In genomic region chr14:30848449-30849240, GRCh38 we compare ENCODE assay signal across 22 cellular contexts. TPM values are rescaled to one million over a fixed set of nuclear protein-coding genes. Genes with fewer than 3 reads are reported as not detected.
DNase-seq lines count a peak whose midpoint lies in the region; ATAC-seq, FAIRE-seq and TF ChIP-seq lines count a peak whose summit lies in the region.
"Had no signal": no experiment of that assay in that cellular context is flagged by ENCODE, and none has a peak within 500 bp of the region (broad histone marks: within the 10 kb centered on the region; RNA-seq: fewer than 3 reads in every experiment).

No MANE protein-coding gene starts in this region.

- DNase-seq in GM12891 (ENCODE audit: insufficient read length, low spot score) = no peak
- DNase-seq in NB4 (ENCODE audit: low read depth) = peak; percentile 87
- DNase-seq in left lobe of liver (ENCODE audit: low spot score) = peak; percentile 67
- DNase-seq in NCI-H526 treated with DMSO at 0.1 percent for 48 hours (lab: John Stamatoyannopoulos, UW) = no peak
- DNase-seq in T-cell = no peak
- no peak for DNase-seq in kidney
- DNase-seq in activated CD8-positive, alpha-beta memory T cell treated with anti-CD3 and anti-CD28 coated beads for 24 hours = no peak
- DNase-seq: activated CD4-positive, alpha-beta T cell treated with anti-CD3 and anti-CD28 coated beads for 36 hours; activated naive CD8-positive, alpha-beta T cell treated with anti-CD3 and anti-CD28 coated beads, Interleukin-2, amount 50 U/mL, for 24 hours; CD4-positive, alpha-beta T cell; DMS153; gastrocnemius medialis; H9; left colon; NCI-H1092; NCI-H526; retina; SK-N-SH; thyroid gland had no signal

- ATAC-seq in HG03139 (IDR thresholded peaks at IDR 0.05; ENCODE audit: unreplicated experiment) (peak; percentile 13), left lobe of liver (peak; percentile 93), T-cell (replicated peaks in 1 of 4) (no peak)
- ATAC-seq: activated CD4-positive, alpha-beta T cell treated with anti-CD3 and anti-CD28 coated beads for 36 hours; activated naive CD8-positive, alpha-beta T cell treated with anti-CD3 and anti-CD28 coated beads, Interleukin-2, amount 50 U/mL, for 24 hours; gastrocnemius medialis; left colon; Panc1 had no signal

- intact Hi-C loops in kidney (cut with DNase I) = no loop called here

- no peak overlapping the region for H3K9ac ChIP-seq in kidney (ENCODE audit: low read length in 2 of 2)
- H3K9ac ChIP-seq: SK-N-SH had no signal

- no peaks in the 10 kb centered on the region for H3K4me1 Mint-ChIP-seq in T-cell
- H3K4me1 Mint-ChIP-seq: H9 had no signal

- no peak for TF ChIP-seq CTCF in NB4 (IDR thresholded peaks at IDR 0.05; ENCODE audit: low read depth, low read length)
- TF ChIP-seq CTCF in kidney (IDR thresholded peaks at IDR 0.05; ENCODE audit: borderline replicate concordance, extremely low read depth, insufficient read depth) = no peak

- FAIRE-seq in GM12891 (lab: Jason Lieb, UNC) (peak; percentile 65), kidney (lab: Jason Lieb, UNC) (no peak)

- POLR2A ChIA-PET in T-cell (lab: Charles Lee) = no interaction called here

- H3K4me3 ChIP-seq in NB4 (ENCODE audit: low read depth, low read length) (peak overlapping the region; percentile 0), kidney (ENCODE audit: low read length in 2 of 2) (no peak overlapping the region)
- H3K4me3 ChIP-seq: gastrocnemius medialis, thyroid gland had no signal

- H3K27me3 Mint-ChIP-seq in T-cell = peaks cover 38 to 39% of the 10 kb centered on the region in 2 donors

- no peaks in the 10 kb centered on the region for H3K4me1 ChIP-seq in kidney (ENCODE audit: control insufficient read depth in 1 of 2, insufficient read depth in 1 of 2, low read depth in 1 of 2, low read length in 2 of 2)
- H3K4me1 ChIP-seq: gastrocnemius medialis, thyroid gland had no signal

- no peaks in the 10 kb centered on the region for H3K36me3 ChIP-seq in kidney (ENCODE audit: control insufficient read depth in 1 of 2, insufficient read depth in 2 of 2, low read length in 2 of 2)
- H3K36me3 ChIP-seq: gastrocnemius medialis, thyroid gland had no signal

- no peak overlapping the region for H3K4me3 Mint-ChIP-seq in T-cell
- H3K4me3 Mint-ChIP-seq: activated CD4-positive, alpha-beta T cell treated with anti-CD3 and anti-CD28 coated beads for 36 hours; activated naive CD8-positive, alpha-beta T cell treated with anti-CD3 and anti-CD28 coated beads, Interleukin-2, amount 50 U/mL, for 24 hours; CD4-positive, alpha-beta T cell; H9 had no signal

- no peaks in the 10 kb centered on the region for H3K9me3 ChIP-seq in kidney (ENCODE audit: control insufficient read depth in 1 of 2, low read length in 2 of 2)
- H3K9me3 ChIP-seq: gastrocnemius medialis, SK-N-SH, thyroid gland had no signal

- H3K36me3 Mint-ChIP-seq in T-cell = no peaks in the 10 kb centered on the region

- H3K27ac Mint-ChIP-seq in T-cell = no peak overlapping the region
- H3K27ac Mint-ChIP-seq: activated CD4-positive, alpha-beta T cell treated with anti-CD3 and anti-CD28 coated beads for 36 hours; activated naive CD8-positive, alpha-beta T cell treated with anti-CD3 and anti-CD28 coated beads, Interleukin-2, amount 50 U/mL, for 24 hours; CD4-positive, alpha-beta T cell; H9 had no signal

- H3K27ac ChIP-seq in kidney (ENCODE audit: low read depth in 2 of 2, low read length in 2 of 2) = no peak overlapping the region
- H3K27ac ChIP-seq: epithelial cell of prostate, gastrocnemius medialis, thyroid gland had no signal

- no peak for TF ChIP-seq POLR2A in GM12891 (IDR thresholded peaks at IDR 0.05; ENCODE audit: low read depth, low read length)
- TF ChIP-seq POLR2A in NB4 (IDR thresholded peaks at IDR 0.05; ENCODE audit: extremely low read depth, insufficient read length) = no peak

- CTCF ChIA-PET in T-cell (lab: Charles Lee) = no interaction called here

- no peaks in the 10 kb centered on the region for H3K9me3 Mint-ChIP-seq in T-cell
- H3K9me3 Mint-ChIP-seq: activated naive CD8-positive, alpha-beta T cell treated with anti-CD3 and anti-CD28 coated beads, Interleukin-2, amount 50 U/mL, for 24 hours; CD4-positive, alpha-beta T cell; H9 had no signal

TF ChIP-seq in GM12891, 5 proteins besides CTCF, POLR2A, EP300 and RAD21:
- TF ChIP-seq PAX5 (IDR thresholded peaks at IDR 0.05; ENCODE audit: insufficient read depth, low read length, severe bottlenecking) (no peak), POU2F2 (IDR thresholded peaks at IDR 0.05; ENCODE audit: low read depth, low read length) (no peak), TAF1 (IDR thresholded peaks at IDR 0.05; ENCODE audit: low read depth, low read length) (no peak), POLR2AphosphoS5 (IDR thresholded peaks at IDR 0.05; ENCODE audit: low read depth, low read length) (no peak), SPI1 (IDR thresholded peaks at IDR 0.05; ENCODE audit: low read depth, low read length) (no peak)

RNA-seq across cellular contexts. Expression of gene COCH, which starts 25.7 kb away (rescaled TPM):
- 3.0 TPM for polyA plus RNA-seq in GM12891 (2012; ENCODE audit: low read depth, missing spikeins)
- total RNA-seq in left lobe of liver (0.33 TPM), T-cell (1 to 10 TPM in 2 of 5 donors, under 1 TPM in 3; 0.76 to 1.4 (median 0.77) TPM), kidney (1.6 TPM)
- polyA plus RNA-seq in kidney (ENCODE audit: insufficient read depth, low read depth, low replicate concordance) = 1.8 TPM
- total RNA-seq: CD4-positive, alpha-beta T cell had no signal

Comparison
In these comparisons a context has a peak if more than half of its experiments do, and no peak if none do; other contexts are left out.
1. DNase-seq: peak in NB4 (single experiment) and left lobe of liver (single experiment); none in GM12891 (single experiment), NCI-H526 treated with DMSO at 0.1 percent for 48 hours (single experiment), T-cell (0 of 34), kidney (single experiment) and activated CD8-positive, alpha-beta memory T cell treated with anti-CD3 and anti-CD28 coated beads for 24 hours (single experiment).
2. ATAC-seq: peak in HG03139 (single experiment) and left lobe of liver (single experiment); none in T-cell (0 of 4).